ENCODE assay signal across 2 cellular contexts in the genomic region with DNA sequence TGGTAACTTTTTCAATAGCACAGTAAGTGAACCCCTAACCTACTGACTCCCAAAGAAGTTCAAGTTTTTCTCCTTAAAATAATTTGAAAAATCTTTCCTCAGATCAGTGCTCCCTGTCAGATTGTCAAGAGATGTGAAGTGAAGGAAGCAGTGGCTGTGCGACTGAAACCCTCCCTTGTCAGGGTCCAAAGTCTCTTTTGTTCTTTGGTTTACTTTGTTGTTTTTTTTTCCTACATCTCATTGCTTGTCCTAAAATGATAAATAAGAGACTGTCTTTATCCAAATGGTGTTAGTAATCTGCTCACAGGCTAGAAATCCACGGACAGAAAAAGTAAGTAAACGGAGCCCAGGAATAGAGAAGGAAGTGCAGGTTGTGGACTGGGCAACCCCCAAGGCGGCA.
TF ChIP-seq lines count a peak whose summit lies in the region.

No MANE protein-coding gene starts in this region.

TF ChIP-seq in GM23338, 12 proteins besides CTCF, POLR2A, EP300 and RAD21:
- TF ChIP-seq, protein P1, sequence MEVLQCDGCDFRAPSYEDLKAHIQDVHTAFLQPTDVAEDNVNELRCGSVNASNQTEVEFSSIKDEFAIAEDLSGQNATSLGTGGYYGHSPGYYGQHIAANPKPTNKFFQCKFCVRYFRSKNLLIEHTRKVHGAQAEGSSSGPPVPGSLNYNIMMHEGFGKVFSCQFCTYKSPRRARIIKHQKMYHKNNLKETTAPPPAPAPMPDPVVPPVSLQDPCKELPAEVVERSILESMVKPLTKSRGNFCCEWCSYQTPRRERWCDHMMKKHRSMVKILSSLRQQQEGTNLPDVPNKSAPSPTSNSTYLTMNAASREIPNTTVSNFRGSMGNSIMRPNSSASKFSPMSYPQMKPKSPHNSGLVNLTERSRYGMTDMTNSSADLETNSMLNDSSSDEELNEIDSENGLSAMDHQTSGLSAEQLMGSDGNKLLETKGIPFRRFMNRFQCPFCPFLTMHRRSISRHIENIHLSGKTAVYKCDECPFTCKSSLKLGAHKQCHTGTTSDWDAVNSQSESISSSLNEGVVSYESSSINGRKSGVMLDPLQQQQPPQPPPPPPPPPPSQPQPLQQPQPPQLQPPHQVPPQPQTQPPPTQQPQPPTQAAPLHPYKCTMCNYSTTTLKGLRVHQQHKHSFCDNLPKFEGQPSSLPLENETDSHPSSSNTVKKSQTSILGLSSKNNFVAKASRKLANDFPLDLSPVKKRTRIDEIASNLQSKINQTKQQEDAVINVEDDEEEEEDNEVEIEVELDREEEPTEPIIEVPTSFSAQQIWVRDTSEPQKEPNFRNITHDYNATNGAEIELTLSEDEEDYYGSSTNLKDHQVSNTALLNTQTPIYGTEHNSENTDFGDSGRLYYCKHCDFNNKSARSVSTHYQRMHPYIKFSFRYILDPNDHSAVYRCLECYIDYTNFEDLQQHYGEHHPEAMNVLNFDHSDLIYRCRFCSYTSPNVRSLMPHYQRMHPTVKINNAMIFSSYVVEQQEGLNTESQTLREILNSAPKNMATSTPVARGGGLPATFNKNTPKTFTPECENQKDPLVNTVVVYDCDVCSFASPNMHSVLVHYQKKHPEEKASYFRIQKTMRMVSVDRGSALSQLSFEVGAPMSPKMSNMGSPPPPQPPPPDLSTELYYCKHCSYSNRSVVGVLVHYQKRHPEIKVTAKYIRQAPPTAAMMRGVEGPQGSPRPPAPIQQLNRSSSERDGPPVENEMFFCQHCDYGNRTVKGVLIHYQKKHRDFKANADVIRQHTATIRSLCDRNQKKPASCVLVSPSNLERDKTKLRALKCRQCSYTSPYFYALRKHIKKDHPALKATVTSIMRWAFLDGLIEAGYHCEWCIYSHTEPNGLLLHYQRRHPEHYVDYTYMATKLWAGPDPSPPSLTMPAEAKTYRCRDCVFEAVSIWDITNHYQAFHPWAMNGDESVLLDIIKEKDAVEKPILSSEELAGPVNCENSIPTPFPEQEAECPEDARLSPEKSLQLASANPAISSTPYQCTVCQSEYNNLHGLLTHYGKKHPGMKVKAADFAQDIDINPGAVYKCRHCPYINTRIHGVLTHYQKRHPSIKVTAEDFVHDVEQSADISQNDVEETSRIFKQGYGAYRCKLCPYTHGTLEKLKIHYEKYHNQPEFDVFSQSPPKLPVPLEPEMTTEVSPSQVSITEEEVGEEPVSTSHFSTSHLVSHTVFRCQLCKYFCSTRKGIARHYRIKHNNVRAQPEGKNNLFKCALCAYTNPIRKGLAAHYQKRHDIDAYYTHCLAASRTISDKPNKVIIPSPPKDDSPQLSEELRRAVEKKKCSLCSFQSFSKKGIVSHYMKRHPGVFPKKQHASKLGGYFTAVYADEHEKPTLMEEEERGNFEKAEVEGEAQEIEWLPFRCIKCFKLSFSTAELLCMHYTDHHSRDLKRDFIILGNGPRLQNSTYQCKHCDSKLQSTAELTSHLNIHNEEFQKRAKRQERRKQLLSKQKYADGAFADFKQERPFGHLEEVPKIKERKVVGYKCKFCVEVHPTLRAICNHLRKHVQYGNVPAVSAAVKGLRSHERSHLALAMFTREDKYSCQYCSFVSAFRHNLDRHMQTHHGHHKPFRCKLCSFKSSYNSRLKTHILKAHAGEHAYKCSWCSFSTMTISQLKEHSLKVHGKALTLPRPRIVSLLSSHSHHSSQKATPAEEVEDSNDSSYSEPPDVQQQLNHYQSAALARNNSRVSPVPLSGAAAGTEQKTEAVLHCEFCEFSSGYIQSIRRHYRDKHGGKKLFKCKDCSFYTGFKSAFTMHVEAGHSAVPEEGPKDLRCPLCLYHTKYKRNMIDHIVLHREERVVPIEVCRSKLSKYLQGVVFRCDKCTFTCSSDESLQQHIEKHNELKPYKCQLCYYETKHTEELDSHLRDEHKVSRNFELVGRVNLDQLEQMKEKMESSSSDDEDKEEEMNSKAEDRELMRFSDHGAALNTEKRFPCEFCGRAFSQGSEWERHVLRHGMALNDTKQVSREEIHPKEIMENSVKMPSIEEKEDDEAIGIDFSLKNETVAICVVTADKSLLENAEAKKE (CRISPR knock-in tag; IDR thresholded peaks at IDR 0.05): no peak
- no peak for TF ChIP-seq EZH2 (IDR thresholded peaks at IDR 0.05; ENCODE audit: low read depth, unreplicated experiment)
- TF ChIP-seq STAT1 (IDR thresholded peaks at IDR 0.05; ENCODE audit: unreplicated experiment): no peak
- TF ChIP-seq, protein P2, sequence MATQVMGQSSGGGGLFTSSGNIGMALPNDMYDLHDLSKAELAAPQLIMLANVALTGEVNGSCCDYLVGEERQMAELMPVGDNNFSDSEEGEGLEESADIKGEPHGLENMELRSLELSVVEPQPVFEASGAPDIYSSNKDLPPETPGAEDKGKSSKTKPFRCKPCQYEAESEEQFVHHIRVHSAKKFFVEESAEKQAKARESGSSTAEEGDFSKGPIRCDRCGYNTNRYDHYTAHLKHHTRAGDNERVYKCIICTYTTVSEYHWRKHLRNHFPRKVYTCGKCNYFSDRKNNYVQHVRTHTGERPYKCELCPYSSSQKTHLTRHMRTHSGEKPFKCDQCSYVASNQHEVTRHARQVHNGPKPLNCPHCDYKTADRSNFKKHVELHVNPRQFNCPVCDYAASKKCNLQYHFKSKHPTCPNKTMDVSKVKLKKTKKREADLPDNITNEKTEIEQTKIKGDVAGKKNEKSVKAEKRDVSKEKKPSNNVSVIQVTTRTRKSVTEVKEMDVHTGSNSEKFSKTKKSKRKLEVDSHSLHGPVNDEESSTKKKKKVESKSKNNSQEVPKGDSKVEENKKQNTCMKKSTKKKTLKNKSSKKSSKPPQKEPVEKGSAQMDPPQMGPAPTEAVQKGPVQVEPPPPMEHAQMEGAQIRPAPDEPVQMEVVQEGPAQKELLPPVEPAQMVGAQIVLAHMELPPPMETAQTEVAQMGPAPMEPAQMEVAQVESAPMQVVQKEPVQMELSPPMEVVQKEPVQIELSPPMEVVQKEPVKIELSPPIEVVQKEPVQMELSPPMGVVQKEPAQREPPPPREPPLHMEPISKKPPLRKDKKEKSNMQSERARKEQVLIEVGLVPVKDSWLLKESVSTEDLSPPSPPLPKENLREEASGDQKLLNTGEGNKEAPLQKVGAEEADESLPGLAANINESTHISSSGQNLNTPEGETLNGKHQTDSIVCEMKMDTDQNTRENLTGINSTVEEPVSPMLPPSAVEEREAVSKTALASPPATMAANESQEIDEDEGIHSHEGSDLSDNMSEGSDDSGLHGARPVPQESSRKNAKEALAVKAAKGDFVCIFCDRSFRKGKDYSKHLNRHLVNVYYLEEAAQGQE (IDR thresholded peaks at IDR 0.05; ENCODE audit: unreplicated experiment): no peak
- TF ChIP-seq POLR2AphosphoS5 (IDR thresholded peaks at IDR 0.05; ENCODE audit: low read depth): no peak

TF ChIP-seq in WTC11, 78 proteins besides CTCF, POLR2A, EP300 and RAD21 (continued from another document):
- TF ChIP-seq, protein P3, sequence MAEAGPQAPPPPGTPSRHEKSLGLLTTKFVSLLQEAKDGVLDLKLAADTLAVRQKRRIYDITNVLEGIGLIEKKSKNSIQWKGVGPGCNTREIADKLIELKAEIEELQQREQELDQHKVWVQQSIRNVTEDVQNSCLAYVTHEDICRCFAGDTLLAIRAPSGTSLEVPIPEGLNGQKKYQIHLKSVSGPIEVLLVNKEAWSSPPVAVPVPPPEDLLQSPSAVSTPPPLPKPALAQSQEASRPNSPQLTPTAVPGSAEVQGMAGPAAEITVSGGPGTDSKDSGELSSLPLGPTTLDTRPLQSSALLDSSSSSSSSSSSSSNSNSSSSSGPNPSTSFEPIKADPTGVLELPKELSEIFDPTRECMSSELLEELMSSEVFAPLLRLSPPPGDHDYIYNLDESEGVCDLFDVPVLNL (CRISPR knock-in tag; IDR thresholded peaks at IDR 0.05; ENCODE audit: borderline replicate concordance, low read depth): no peak
- TF ChIP-seq CBFB (CRISPR knock-in tag; IDR thresholded peaks at IDR 0.05; ENCODE audit: low read depth) (no peak), GTF2I (CRISPR knock-in tag; conservative IDR thresholded peaks at IDR 0.05) (no peak), IRF2 (CRISPR knock-in tag; IDR thresholded peaks at IDR 0.05; ENCODE audit: borderline replicate concordance, low read depth) (no peak), JAZF1 (CRISPR knock-in tag; IDR thresholded peaks at IDR 0.05) (no peak)
- TF ChIP-seq, protein P4, sequence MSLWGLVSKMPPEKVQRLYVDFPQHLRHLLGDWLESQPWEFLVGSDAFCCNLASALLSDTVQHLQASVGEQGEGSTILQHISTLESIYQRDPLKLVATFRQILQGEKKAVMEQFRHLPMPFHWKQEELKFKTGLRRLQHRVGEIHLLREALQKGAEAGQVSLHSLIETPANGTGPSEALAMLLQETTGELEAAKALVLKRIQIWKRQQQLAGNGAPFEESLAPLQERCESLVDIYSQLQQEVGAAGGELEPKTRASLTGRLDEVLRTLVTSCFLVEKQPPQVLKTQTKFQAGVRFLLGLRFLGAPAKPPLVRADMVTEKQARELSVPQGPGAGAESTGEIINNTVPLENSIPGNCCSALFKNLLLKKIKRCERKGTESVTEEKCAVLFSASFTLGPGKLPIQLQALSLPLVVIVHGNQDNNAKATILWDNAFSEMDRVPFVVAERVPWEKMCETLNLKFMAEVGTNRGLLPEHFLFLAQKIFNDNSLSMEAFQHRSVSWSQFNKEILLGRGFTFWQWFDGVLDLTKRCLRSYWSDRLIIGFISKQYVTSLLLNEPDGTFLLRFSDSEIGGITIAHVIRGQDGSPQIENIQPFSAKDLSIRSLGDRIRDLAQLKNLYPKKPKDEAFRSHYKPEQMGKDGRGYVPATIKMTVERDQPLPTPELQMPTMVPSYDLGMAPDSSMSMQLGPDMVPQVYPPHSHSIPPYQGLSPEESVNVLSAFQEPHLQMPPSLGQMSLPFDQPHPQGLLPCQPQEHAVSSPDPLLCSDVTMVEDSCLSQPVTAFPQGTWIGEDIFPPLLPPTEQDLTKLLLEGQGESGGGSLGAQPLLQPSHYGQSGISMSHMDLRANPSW (CRISPR knock-in tag; conservative IDR thresholded peaks at IDR 0.05; ENCODE audit: low read depth): no peak
- TF ChIP-seq, protein P5, sequence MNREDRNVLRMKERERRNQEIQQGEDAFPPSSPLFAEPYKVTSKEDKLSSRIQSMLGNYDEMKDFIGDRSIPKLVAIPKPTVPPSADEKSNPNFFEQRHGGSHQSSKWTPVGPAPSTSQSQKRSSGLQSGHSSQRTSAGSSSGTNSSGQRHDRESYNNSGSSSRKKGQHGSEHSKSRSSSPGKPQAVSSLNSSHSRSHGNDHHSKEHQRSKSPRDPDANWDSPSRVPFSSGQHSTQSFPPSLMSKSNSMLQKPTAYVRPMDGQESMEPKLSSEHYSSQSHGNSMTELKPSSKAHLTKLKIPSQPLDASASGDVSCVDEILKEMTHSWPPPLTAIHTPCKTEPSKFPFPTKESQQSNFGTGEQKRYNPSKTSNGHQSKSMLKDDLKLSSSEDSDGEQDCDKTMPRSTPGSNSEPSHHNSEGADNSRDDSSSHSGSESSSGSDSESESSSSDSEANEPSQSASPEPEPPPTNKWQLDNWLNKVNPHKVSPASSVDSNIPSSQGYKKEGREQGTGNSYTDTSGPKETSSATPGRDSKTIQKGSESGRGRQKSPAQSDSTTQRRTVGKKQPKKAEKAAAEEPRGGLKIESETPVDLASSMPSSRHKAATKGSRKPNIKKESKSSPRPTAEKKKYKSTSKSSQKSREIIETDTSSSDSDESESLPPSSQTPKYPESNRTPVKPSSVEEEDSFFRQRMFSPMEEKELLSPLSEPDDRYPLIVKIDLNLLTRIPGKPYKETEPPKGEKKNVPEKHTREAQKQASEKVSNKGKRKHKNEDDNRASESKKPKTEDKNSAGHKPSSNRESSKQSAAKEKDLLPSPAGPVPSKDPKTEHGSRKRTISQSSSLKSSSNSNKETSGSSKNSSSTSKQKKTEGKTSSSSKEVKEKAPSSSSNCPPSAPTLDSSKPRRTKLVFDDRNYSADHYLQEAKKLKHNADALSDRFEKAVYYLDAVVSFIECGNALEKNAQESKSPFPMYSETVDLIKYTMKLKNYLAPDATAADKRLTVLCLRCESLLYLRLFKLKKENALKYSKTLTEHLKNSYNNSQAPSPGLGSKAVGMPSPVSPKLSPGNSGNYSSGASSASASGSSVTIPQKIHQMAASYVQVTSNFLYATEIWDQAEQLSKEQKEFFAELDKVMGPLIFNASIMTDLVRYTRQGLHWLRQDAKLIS (CRISPR knock-in tag; IDR thresholded peaks at IDR 0.05; ENCODE audit: borderline replicate concordance): peak; percentile 57; the same call in 1 of the 2 replicates
